8 cellular contexts compared by ENCODE assay signal in genomic region chr6:122033564-122034181, GRCh38.
DNase-seq lines count a peak whose midpoint lies in the region; ATAC-seq and TF ChIP-seq lines count a peak whose summit lies in the region.

No MANE protein-coding gene starts in this region.

- no peak overlapping the region for H2BK120ac ChIP-seq in IMR-90 (ENCODE audit: low read depth, low read length)

- no peak overlapping the region for H4K8ac ChIP-seq in IMR-90 (ENCODE audit: low read depth in 2 of 2, low read length in 2 of 2)

- H2AFZ ChIP-seq in GM23248: no peak overlapping the region; the same call in 1 of the 2 replicates
- H2AFZ ChIP-seq in IMR-90 (replicated peaks; ENCODE audit: low read length, poor library complexity): no peak overlapping the region
- no peak overlapping the region for H2AFZ ChIP-seq in OCI-LY7 (ENCODE audit: low read length)

- H3K27ac ChIP-seq in GM23248 (no peak overlapping the region), IMR-90 (ENCODE audit: insufficient read depth, low read length) (no peak overlapping the region), OCI-LY7 (ENCODE audit: low read depth, low read length, poor library complexity, severe bottlenecking) (no peak overlapping the region)

- H2BK5ac ChIP-seq in IMR-90 (ENCODE audit: low read depth, low read length, poor library complexity, severe bottlenecking): no peak overlapping the region

- no peak overlapping the region for H2AK9ac ChIP-seq in IMR-90 (replicated peaks; ENCODE audit: low read depth, low read length, poor library complexity)

- POLR2A ChIA-PET in IMR-90 (lab: Charles Lee; ENCODE audit: unreplicated experiment) (interaction anchor here (0.7 kb wide), 2 partner anchors 15 to 595 kb away, joined by 3 read pairs; no protein-coding TSS in a partner anchor), OCI-LY7 (lab: Charles Lee) (interaction anchor here (0.9 kb wide), 1 partner anchor 8 kb away, joined by 3 read pairs; no protein-coding TSS in a partner anchor)

- H3K79me2 ChIP-seq in GM23248 (ENCODE audit: insufficient read depth) (no peaks in the 10 kb centered on the region), OCI-LY7 (ENCODE audit: insufficient read depth, low read depth, low read length) (no peaks in the 10 kb centered on the region)

- TF ChIP-seq CTCF in GM12874 (IDR thresholded peaks at IDR 0.05; ENCODE audit: insufficient read depth, low read depth, low read length) (0 out of 2 replicates have a peak, but pooled peaks have one; percentile 13), IMR-90 (conservative IDR thresholded peaks at IDR 0.05; ENCODE audit: low read depth, low read length) (peak; percentile 76), OCI-LY7 (conservative IDR thresholded peaks at IDR 0.05; ENCODE audit: low read length) (peak; percentile 83)

- no peak overlapping the region for H4K5ac ChIP-seq in IMR-90 (ENCODE audit: low read depth, low read length)

- H3K56ac ChIP-seq in IMR-90 (ENCODE audit: extremely low read depth, insufficient read depth, low read length): no peak overlapping the region

- ATAC-seq in IMR-90 (ENCODE audit: low read depth): peak; percentile 88

- H2BK15ac ChIP-seq in IMR-90 (ENCODE audit: low read depth, low read length): no peak overlapping the region

- H3K4me1 ChIP-seq in GM23248 (ENCODE audit: insufficient read depth) (peaks cover 7% of the 10 kb centered on the region), IMR-90 (ENCODE audit: control insufficient read depth, insufficient read depth, low read length) (no peaks in the 10 kb centered on the region), OCI-LY7 (ENCODE audit: insufficient read depth, low read length, poor library complexity, severe bottlenecking) (no peaks in the 10 kb centered on the region)

- in situ Hi-C loops in GM23248 (cut with MboI) (no loop called here), IMR-90 (cut with MboI; ENCODE audit: low sequenced_read_pairs) (no loop called here)

- peak; percentile 81 for DNase-seq in GM23248
- DNase-seq in IMR-90: peak; percentile 70
- DNase-seq in OCI-LY7 (ENCODE audit: low spot score): peak; percentile 43
- peak; percentile 51 to 68 for DNase-seq in dermis microvascular lymphatic vessel endothelial cell (ENCODE audit: low read depth in 2 of 2)
- DNase-seq in lung microvascular endothelial cell (ENCODE audit: low read depth in 2 of 2): peak; percentile 56 to 79
- DNase-seq in GOT3 (lab: John Stamatoyannopoulos, UW): no peak
- DNase-seq in effector CD4-positive, alpha-beta T cell: no peak

- peak; percentile 89 for TF ChIP-seq RAD21 in IMR-90 (IDR thresholded peaks at IDR 0.05; ENCODE audit: low read length)

- H3K14ac ChIP-seq in IMR-90 (replicated peaks; ENCODE audit: low read depth, low read length): no peak overlapping the region

- H3K23ac ChIP-seq in IMR-90 (ENCODE audit: low read depth, low read length): no peak overlapping the region

- TF ChIP-seq POLR2A in IMR-90 (IDR thresholded peaks at IDR 0.05; ENCODE audit: low read depth, low read length): no peak

- CTCF ChIA-PET in IMR-90 (lab: Yijun Ruan, JAX) (interaction anchor here (0.7 to 1.9 kb wide), 7 partner anchors 13 to 603 kb away, joined by 3 to 12 read pairs (median 4); no protein-coding TSS in a partner anchor), OCI-LY7 (lab: Charles Lee; ENCODE audit: unreplicated experiment) (no interaction called here)

- no peak overlapping the region for H3K18ac ChIP-seq in IMR-90 (ENCODE audit: low read depth, low read length)

- H3K9me1 ChIP-seq in IMR-90 (ENCODE audit: insufficient read depth, low read length): no peaks in the 10 kb centered on the region

- no peak overlapping the region for H3K4me2 ChIP-seq in GM23248 (ENCODE audit: unreplicated experiment)
- no peak overlapping the region for H3K4me2 ChIP-seq in IMR-90 (ENCODE audit: low read depth, low read length)
- no peak overlapping the region for H3K4me2 ChIP-seq in OCI-LY7 (ENCODE audit: low read length)

- intact Hi-C loops in IMR-90 (cut with micrococcal nuclease) (loop anchor here (1.0 to 10.0 kb wide), 7 partner anchors 147 to 603 kb away; no protein-coding TSS in a partner anchor), OCI-LY7 (cut with micrococcal nuclease; ENCODE audit: unreplicated experiment) (loop anchor here (10.0 kb wide), 1 partner anchor 979 kb away; no protein-coding TSS in a partner anchor)

- H3K9ac ChIP-seq in GM23248 (no peak overlapping the region), IMR-90 (ENCODE audit: low read depth, low read length) (no peak overlapping the region)

- H3F3A ChIP-seq in GM23248 (ENCODE audit: insufficient read depth): no peaks in the 10 kb centered on the region

- H2AK5ac ChIP-seq in IMR-90 (ENCODE audit: low read depth, low read length): no peak overlapping the region

- BruUV-seq in IMR-90 (replicated peaks; lab: Mats Ljungman, UMichigan) (no TSS peak), OCI-LY7 (replicated peaks; lab: Mats Ljungman, UMichigan) (no TSS peak)

- H3K4me3 ChIP-seq in GM23248 (no peak overlapping the region), IMR-90 (ENCODE audit: insufficient read depth, low read depth, low read length) (no peak overlapping the region), OCI-LY7 (ENCODE audit: low read depth, low read length, poor library complexity, severe bottlenecking) (no peak overlapping the region)

- H3K36me3 ChIP-seq in GM23248 (ENCODE audit: low read depth) (no peaks in the 10 kb centered on the region), IMR-90 (ENCODE audit: control insufficient read depth, insufficient read depth, low read length) (no peaks in the 10 kb centered on the region), OCI-LY7 (ENCODE audit: insufficient read depth, low read length) (no peaks in the 10 kb centered on the region)

- no peak overlapping the region for H2BK20ac ChIP-seq in IMR-90 (ENCODE audit: low read depth, low read length)

- no peak overlapping the region for H4K91ac ChIP-seq in IMR-90 (ENCODE audit: insufficient read depth, low read depth, low read length)

- no peak overlapping the region for H3K4ac ChIP-seq in IMR-90 (ENCODE audit: low read depth, low read length)

- H4K20me1 ChIP-seq in GM23248 (ENCODE audit: insufficient read depth) (no peaks in the 10 kb centered on the region), IMR-90 (ENCODE audit: insufficient read depth, low read length) (no peaks in the 10 kb centered on the region), OCI-LY7 (ENCODE audit: insufficient read depth, low read length) (no peaks in the 10 kb centered on the region)

- dilution Hi-C loops in IMR-90 (cut with HindIII; ENCODE audit: low sequenced_read_pairs, unreplicated experiment): no loop called here

- no peaks in the 10 kb centered on the region for H3K27me3 ChIP-seq in GM23248 (replicated peaks; ENCODE audit: insufficient read depth)
- no peaks in the 10 kb centered on the region for H3K27me3 ChIP-seq in IMR-90 (ENCODE audit: control insufficient read depth, insufficient read depth, low read length)

- H3K79me1 ChIP-seq in IMR-90 (ENCODE audit: low read depth in 1 of 2, low read length in 2 of 2): no peaks in the 10 kb centered on the region

- H3K9me3 ChIP-seq in GM23248 (ENCODE audit: low read depth): no peaks in the 10 kb centered on the region
- H3K9me3 ChIP-seq in IMR-90 (ENCODE audit: control insufficient read depth, insufficient read depth, low read length): no peaks in the 10 kb centered on the region
- no peaks in the 10 kb centered on the region for H3K9me3 ChIP-seq in OCI-LY7 (ENCODE audit: low read length)

- H3K9me2 ChIP-seq in GM23248 (ENCODE audit: insufficient read depth) (no peaks in the 10 kb centered on the region), OCI-LY7 (ENCODE audit: insufficient read depth, low read length) (no peaks in the 10 kb centered on the region)

- 0% methylated on average over 1 of the region's 1 CpG for WGBS in GM23248 (ENCODE audit: low coverage in 1 of 2, low lambda C conversion rate in 2 of 2, missing lambda C conversion rate in 2 of 2), 2 experiments
- WGBS in IMR-90 (ENCODE audit: extremely low coverage in 2 of 2, insufficient read length in 1 of 2), 2 experiments: no CpG with 5 or more reads among the region's 1 CpG

TF ChIP-seq in IMR-90, 13 proteins besides CTCF, POLR2A, EP300 and RAD21:
- TF ChIP-seq MAFK (IDR thresholded peaks at IDR 0.05; ENCODE audit: low read depth, low read length): no peak
- peak; percentile 62 for TF ChIP-seq CEBPB (IDR thresholded peaks at IDR 0.05; ENCODE audit: low read depth, low read length)
- TF ChIP-seq SMC3 (IDR thresholded peaks at IDR 0.05; ENCODE audit: low read depth, low read length): peak; percentile 71
- no peak for TF ChIP-seq BHLHE40 (IDR thresholded peaks at IDR 0.05; ENCODE audit: low read depth, low read length)

Comparison
In these comparisons a context has a peak if more than half of its experiments do, and no peak if none do; other contexts are left out.
1. CTCF ChIP-seq: peak in every context shown above with its lines; median percentile 83 in OCI-LY7; 76 in IMR-90; 13 in GM12874.
2. DNase-seq: peak in GM23248 (single experiment), IMR-90 (single experiment), OCI-LY7 (single experiment), dermis microvascular lymphatic vessel endothelial cell (2 of 2) and lung microvascular endothelial cell (2 of 2); none in GOT3 (single experiment) and effector CD4-positive, alpha-beta T cell (single experiment).